Comparison of ENCODE assay signal across 1 cellular context in genomic region chr3:62007036-62007435, GRCh38.
TF ChIP-seq lines count a peak whose summit lies in the region.

No MANE protein-coding gene starts in this region.

TF ChIP-seq in WTC11, 78 proteins besides CTCF, POLR2A, EP300 and RAD21 (continued from another document):
- TF ChIP-seq ZNF532 (CRISPR knock-in tag; IDR thresholded peaks at IDR 0.05; ENCODE audit: borderline replicate concordance) (no peak), ZNF671 (CRISPR knock-in tag; IDR thresholded peaks at IDR 0.05) (no peak), OVOL2 (CRISPR knock-in tag; IDR thresholded peaks at IDR 0.05; ENCODE audit: borderline replicate concordance) (no peak), ATF3 (CRISPR knock-in tag; conservative IDR thresholded peaks at IDR 0.05) (no peak), NFATC4 (CRISPR knock-in tag; IDR thresholded peaks at IDR 0.05) (no peak), ZBTB43 (CRISPR knock-in tag; IDR thresholded peaks at IDR 0.05) (no peak), ZNF263 (CRISPR knock-in tag; IDR thresholded peaks at IDR 0.05; ENCODE audit: low read depth) (no peak), MLX (CRISPR knock-in tag; IDR thresholded peaks at IDR 0.05) (no peak), GTF2I (CRISPR knock-in tag; conservative IDR thresholded peaks at IDR 0.05) (no peak)
